ENCODE assay signal across 5 cellular contexts in genomic region chr19:46731584-46731983, GRCh38. TPM values are rescaled to one million over a fixed set of nuclear protein-coding genes. Genes with fewer than 3 reads are reported as not detected.
DNase-seq lines count a peak whose midpoint lies in the region; ATAC-seq, FAIRE-seq and TF ChIP-seq lines count a peak whose summit lies in the region.
"Had no signal": no experiment of that assay in that cellular context is flagged by ENCODE, and none has a peak within 500 bp of the region (broad histone marks: within the 10 kb centered on the region; RNA-seq: fewer than 3 reads in every experiment).

No MANE protein-coding gene starts in this region.

- no TSS peak for BruUV-seq in Calu3 (replicated peaks; lab: Mats Ljungman, UMichigan)
- BruUV-seq in HepG2 (replicated peaks; lab: Mats Ljungman, UMichigan), result no TSS peak

- peaks cover 52 to 82% of the 10 kb centered on the region in 2 experiments for H3K36me3 ChIP-seq in HepG2 (replicated peaks in 1 of 2; ENCODE audit: control insufficient read depth in 1 of 2, insufficient read depth in 2 of 2, low read length in 2 of 2)

- intact Hi-C loops in Calu3 (cut with micrococcal nuclease; ENCODE audit: unreplicated experiment), result no loop called here
- intact Hi-C loops in HepG2 (cut with micrococcal nuclease; ENCODE audit: unreplicated experiment), result no loop called here

- peak overlapping the region; percentile 52 for H3K27ac Mint-ChIP-seq in Calu3 (ENCODE audit: unreplicated experiment)
- H3K27ac Mint-ChIP-seq in brain, result peak overlapping the region in 3 of 5 experiments; percentile 39 to 67 (median 50)

- no peak for TF ChIP-seq CTCF in Calu3 (IDR thresholded peaks at IDR 0.05; ENCODE audit: unreplicated experiment)
- no peak for TF ChIP-seq CTCF in brain (conservative IDR thresholded peaks at IDR 0.05)
- TF ChIP-seq CTCF in D721Med (IDR thresholded peaks at IDR 0.05; ENCODE audit: insufficient read depth, missing control alignments), result no peak
- TF ChIP-seq CTCF in HepG2 (CRISPR knock-in tag; IDR thresholded peaks at IDR 0.05), result no peak

- no peak for TF ChIP-seq RAD21 in HepG2 (CRISPR knock-in tag; IDR thresholded peaks at IDR 0.05)

- H3K4me1 Mint-ChIP-seq in Calu3 (ENCODE audit: low read depth, unreplicated experiment), result peaks cover 55% of the 10 kb centered on the region
- peaks cover 15% of the 10 kb centered on the region for H3K4me1 Mint-ChIP-seq in brain

- no peak overlapping the region for H3K9ac ChIP-seq in HepG2 (ENCODE audit: insufficient read depth, low read depth, low read length)

- 96% methylated on average over 14 of the region's 14 CpGs for WGBS in HepG2 (ENCODE audit: low lambda C conversion rate)

- H3K27me3 ChIP-seq in HepG2 (ENCODE audit: control insufficient read depth in 1 of 2, insufficient read depth in 2 of 2, low read length in 2 of 2), result no peaks in the 10 kb centered on the region

- TF ChIP-seq POLR2A in HepG2 (IDR thresholded peaks at IDR 0.05; ENCODE audit: insufficient read depth in 1 of 2, low read depth in 2 of 2, low read length in 2 of 2), result no peak

- CTCF ChIA-PET in Calu3 (lab: Charles Lee), result interaction anchor here (1.0 kb wide), 1 partner anchor 131 kb away, joined by 3 read pairs; the partner anchor contains the start of gene CALM3
- CTCF ChIA-PET in HepG2 (lab: Yijun Ruan, JAX; ENCODE audit: low intra/inter-chr PET ratio, low total read pairs), result no interaction called here

- H4K20me1 ChIP-seq in HepG2 (ENCODE audit: insufficient read depth, low read length), result peaks cover 13% of the 10 kb centered on the region; the same call in 1 of the 2 replicates

- H3K27ac ChIP-seq in HepG2 (ENCODE audit: extremely low read length, insufficient read depth, low read length), result no peak overlapping the region

- no peaks in the 10 kb centered on the region for H3K79me2 ChIP-seq in HepG2 (ENCODE audit: insufficient read depth, low read length)

- no peak for TF ChIP-seq EP300 in HepG2 (IDR thresholded peaks at IDR 0.05; ENCODE audit: low read depth in 2 of 2, low read length in 2 of 2)
- TF ChIP-seq EP300 in HepG2 (CRISPR knock-in tag; IDR thresholded peaks at IDR 0.05; ENCODE audit: borderline replicate concordance), result no peak

- H2AFZ ChIP-seq in HepG2 (ENCODE audit: low read length), result no peak overlapping the region

- H3K4me3 ChIP-seq in HepG2 (replicated peaks in 1 of 3; ENCODE audit: insufficient read depth in 1 of 3, low read depth in 2 of 3, low read length in 3 of 3), result no peak overlapping the region

- no peak for ATAC-seq in HepG2

- H3K4me1 ChIP-seq in HepG2 (ENCODE audit: insufficient read depth, low read length), result no peaks in the 10 kb centered on the region

- in situ Hi-C loops in HepG2 (cut with HindIII; ENCODE audit: extremely low pct_ligation_motif_present, low pct_unique_long_range_greater_than_20kb), result no loop called here

- H3K9me3 Mint-ChIP-seq in Calu3 (ENCODE audit: low read depth, unreplicated experiment), result no peaks in the 10 kb centered on the region
- H3K9me3 Mint-ChIP-seq in brain, result no peaks in the 10 kb centered on the region

- FAIRE-seq in D721Med (lab: Jason Lieb, UNC) (no peak), HepG2 (lab: Jason Lieb, UNC) (no peak)

- peaks cover 66% of the 10 kb centered on the region for H3K36me3 Mint-ChIP-seq in Calu3 (ENCODE audit: insufficient read depth, unreplicated experiment)
- peaks cover 55% of the 10 kb centered on the region for H3K36me3 Mint-ChIP-seq in brain

- H3K4me2 ChIP-seq in HepG2 (ENCODE audit: low read depth, low read length), result no peak overlapping the region

- DNase-seq in Calu3 (no peak), D721Med (ENCODE audit: insufficient read length, low spot score) (no peak), HepG2 (ENCODE audit: low spot score) (no peak)
- DNase-seq: NCI-H2227 treated with DMSO at 0.1 percent for 48 hours had no signal

- no peaks in the 10 kb centered on the region for H3K9me3 ChIP-seq in HepG2 (ENCODE audit: low read length)

- no peaks in the 10 kb centered on the region for H3K27me3 Mint-ChIP-seq in Calu3 (ENCODE audit: unreplicated experiment)
- H3K27me3 Mint-ChIP-seq in brain, result peaks cover 2% of the 10 kb centered on the region

- POLR2A ChIA-PET in HepG2 (lab: Yijun Ruan, JAX), result no interaction called here

- peak overlapping the region; percentile 16 for H3K4me3 Mint-ChIP-seq in Calu3 (ENCODE audit: low read depth, unreplicated experiment)
- H3K4me3 Mint-ChIP-seq in brain, result no peak overlapping the region

RNA-seq across cellular contexts. Expression of gene FKRP, which starts 14.3 kb away (rescaled TPM):
- 33.7 and 35.0 TPM in 2 replicates for total RNA-seq in Calu3 (2022)
- polyA plus RNA-seq in brain (ENCODE audit: insufficient read depth, low read depth, low replicate concordance), result 9.0 TPM
- 4.0 and 9.8 TPM in 2 replicates for total RNA-seq in HepG2 (2016; rRNA removed; fragmentation: Illumina TruSeq; extraction: Trizol)
- 1.2 and 1.9 TPM in 2 replicates for total RNA-seq in HepG2 (2016; cell fraction: cytosol; rRNA removed; fragmentation: Illumina TruSeq; extraction: Trizol; ENCODE audit: low read depth)
- 3.4 and 11.2 TPM in 2 replicates for total RNA-seq in HepG2 (2016; cell fraction: insoluble cytoplasmic fraction; rRNA removed; fragmentation: Illumina TruSeq; extraction: Trizol)
- 3.6 and 3.7 TPM in 2 replicates for total RNA-seq in HepG2 (2016; cell fraction: membrane; rRNA removed; fragmentation: Illumina TruSeq; extraction: Trizol)
- total RNA-seq in HepG2 (2016; cell fraction: nucleus; rRNA removed; fragmentation: Illumina TruSeq; extraction: Trizol), result 11.2 and 11.6 TPM in 2 replicates
- 7.3 and 9.2 TPM in 2 replicates for polyA plus RNA-seq in HepG2 (2011; rRNA removed)
- polyA plus RNA-seq in HepG2 (2011; cell fraction: cytosol; rRNA removed), result 7.8 and 9.7 TPM in 2 replicates
- polyA plus RNA-seq in HepG2 (2011; cell fraction: nucleus; rRNA removed), result 27.5 and 33.9 TPM in 2 replicates
- 12.4 and 17.0 TPM in 2 replicates for polyA plus RNA-seq in HepG2 (2012)
- 0.63 and 1.3 TPM in 2 replicates for polyA plus RNA-seq in HepG2 (2016; cell fraction: cytosol; fragmentation: Illumina TruSeq; extraction: Trizol; ENCODE audit: low read depth)
- polyA plus RNA-seq in HepG2 (2016; cell fraction: insoluble cytoplasmic fraction; fragmentation: Illumina TruSeq; extraction: Trizol; ENCODE audit: low read depth), result 5.1 TPM in 2 replicates
- polyA plus RNA-seq in HepG2 (2016; cell fraction: membrane; fragmentation: Illumina TruSeq; extraction: Trizol; ENCODE audit: low read depth), result 1.7 and 2.3 TPM in 2 replicates
- 34.8 and 35.7 TPM in 2 replicates for polyA plus RNA-seq in HepG2 (2016; cell fraction: nucleus; fragmentation: Illumina TruSeq; extraction: Trizol; ENCODE audit: insufficient read depth, low read depth)
- 6.9 and 11.0 TPM in 2 replicates for polyA minus RNA-seq in HepG2 (2011; rRNA and poly(A)+ RNA removed; ENCODE audit: low replicate concordance)
- 7.5 and 8.8 TPM in 2 replicates for polyA minus RNA-seq in HepG2 (2011; cell fraction: cytosol; rRNA and poly(A)+ RNA removed)
- polyA minus RNA-seq in HepG2 (2011; cell fraction: nucleus; rRNA and poly(A)+ RNA removed), result 10.3 and 11.5 TPM in 2 replicates

RNA-seq across cellular contexts. Expression of gene STRN4, which starts 14.7 kb away (rescaled TPM):
- 149 and 151 TPM in 2 replicates for total RNA-seq in Calu3 (2022)
- polyA plus RNA-seq in brain (ENCODE audit: insufficient read depth, low read depth, low replicate concordance), result 104 TPM
- 32.2 and 43.1 TPM in 2 replicates for total RNA-seq in HepG2 (2016; rRNA removed; fragmentation: Illumina TruSeq; extraction: Trizol)
- 13.6 and 15.4 TPM in 2 replicates for total RNA-seq in HepG2 (2016; cell fraction: cytosol; rRNA removed; fragmentation: Illumina TruSeq; extraction: Trizol; ENCODE audit: low read depth)
- total RNA-seq in HepG2 (2016; cell fraction: insoluble cytoplasmic fraction; rRNA removed; fragmentation: Illumina TruSeq; extraction: Trizol), result 25.7 and 41.7 TPM in 2 replicates
- total RNA-seq in HepG2 (2016; cell fraction: membrane; rRNA removed; fragmentation: Illumina TruSeq; extraction: Trizol), result 30.2 and 30.9 TPM in 2 replicates
- total RNA-seq in HepG2 (2016; cell fraction: nucleus; rRNA removed; fragmentation: Illumina TruSeq; extraction: Trizol), result 30.6 and 31.6 TPM in 2 replicates
- polyA plus RNA-seq in HepG2 (2011; rRNA removed), result 57.3 and 80.7 TPM in 2 replicates
- 34.2 and 64.8 TPM in 2 replicates for polyA plus RNA-seq in HepG2 (2011; cell fraction: cytosol; rRNA removed)
- 266 and 313 TPM in 2 replicates for polyA plus RNA-seq in HepG2 (2011; cell fraction: nucleus; rRNA removed)
- 35.6 and 48.5 TPM in 2 replicates for polyA plus RNA-seq in HepG2 (2012)
- polyA plus RNA-seq in HepG2 (2016; cell fraction: cytosol; fragmentation: Illumina TruSeq; extraction: Trizol; ENCODE audit: low read depth), result 8.5 and 9.3 TPM in 2 replicates
- 34.1 and 37.8 TPM in 2 replicates for polyA plus RNA-seq in HepG2 (2016; cell fraction: insoluble cytoplasmic fraction; fragmentation: Illumina TruSeq; extraction: Trizol; ENCODE audit: low read depth)
- 21.1 and 23.2 TPM in 2 replicates for polyA plus RNA-seq in HepG2 (2016; cell fraction: membrane; fragmentation: Illumina TruSeq; extraction: Trizol; ENCODE audit: low read depth)
- polyA plus RNA-seq in HepG2 (2016; cell fraction: nucleus; fragmentation: Illumina TruSeq; extraction: Trizol; ENCODE audit: insufficient read depth, low read depth), result 78.0 and 78.1 TPM in 2 replicates
- 47.8 and 141 TPM in 2 replicates for polyA minus RNA-seq in HepG2 (2011; rRNA and poly(A)+ RNA removed; ENCODE audit: low replicate concordance)
- polyA minus RNA-seq in HepG2 (2011; cell fraction: cytosol; rRNA and poly(A)+ RNA removed), result 30.6 and 39.4 TPM in 2 replicates
- polyA minus RNA-seq in HepG2 (2011; cell fraction: nucleus; rRNA and poly(A)+ RNA removed), result 37.0 and 47.4 TPM in 2 replicates

RNA-seq across cellular contexts. Expression of gene PRKD2, which starts 14.7 kb away (rescaled TPM):
- total RNA-seq in Calu3 (2022) (98.3 and 110 TPM in 2 replicates), HepG2 (2016; rRNA removed; fragmentation: Illumina TruSeq; extraction: Trizol) (6.7 and 13.2 TPM in 2 replicates)
- polyA plus RNA-seq in brain (ENCODE audit: insufficient read depth, low read depth, low replicate concordance) (42.0 TPM), HepG2 (2011; rRNA removed) (7.3 and 9.2 TPM in 2 replicates)
- 3.7 and 5.6 TPM in 2 replicates for total RNA-seq in HepG2 (2016; cell fraction: cytosol; rRNA removed; fragmentation: Illumina TruSeq; extraction: Trizol; ENCODE audit: low read depth)
- total RNA-seq in HepG2 (2016; cell fraction: insoluble cytoplasmic fraction; rRNA removed; fragmentation: Illumina TruSeq; extraction: Trizol), result 7.7 and 10.7 TPM in 2 replicates
- total RNA-seq in HepG2 (2016; cell fraction: membrane; rRNA removed; fragmentation: Illumina TruSeq; extraction: Trizol), result 10.7 and 11.6 TPM in 2 replicates
- total RNA-seq in HepG2 (2016; cell fraction: nucleus; rRNA removed; fragmentation: Illumina TruSeq; extraction: Trizol), result 9.5 and 12.7 TPM in 2 replicates
- polyA plus RNA-seq in HepG2 (2011; cell fraction: cytosol; rRNA removed), result 5.7 and 8.3 TPM in 2 replicates
- polyA plus RNA-seq in HepG2 (2011; cell fraction: nucleus; rRNA removed), result 19.6 and 26.3 TPM in 2 replicates
- 12.3 and 18.9 TPM in 2 replicates for polyA plus RNA-seq in HepG2 (2012)
- polyA plus RNA-seq in HepG2 (2016; cell fraction: cytosol; fragmentation: Illumina TruSeq; extraction: Trizol; ENCODE audit: low read depth), result 4.2 and 4.7 TPM in 2 replicates
- polyA plus RNA-seq in HepG2 (2016; cell fraction: insoluble cytoplasmic fraction; fragmentation: Illumina TruSeq; extraction: Trizol; ENCODE audit: low read depth), result 12.5 and 12.9 TPM in 2 replicates
- 6.8 and 7.6 TPM in 2 replicates for polyA plus RNA-seq in HepG2 (2016; cell fraction: membrane; fragmentation: Illumina TruSeq; extraction: Trizol; ENCODE audit: low read depth)
- 26.1 and 27.2 TPM in 2 replicates for polyA plus RNA-seq in HepG2 (2016; cell fraction: nucleus; fragmentation: Illumina TruSeq; extraction: Trizol; ENCODE audit: insufficient read depth, low read depth)
- polyA minus RNA-seq in HepG2 (2011; rRNA and poly(A)+ RNA removed; ENCODE audit: low replicate concordance), result 10.6 and 14.4 TPM in 2 replicates
- 8.2 and 11.7 TPM in 2 replicates for polyA minus RNA-seq in HepG2 (2011; cell fraction: cytosol; rRNA and poly(A)+ RNA removed)
- polyA minus RNA-seq in HepG2 (2011; cell fraction: nucleus; rRNA and poly(A)+ RNA removed), result 9.1 TPM in 2 replicates

RNA-seq across cellular contexts. Expression of gene SLC1A5, which starts 56.8 kb away (rescaled TPM):
- total RNA-seq in Calu3 (2022), result 237 and 250 TPM in 2 replicates
- polyA plus RNA-seq in brain (ENCODE audit: insufficient read depth, low read depth, low replicate concordance), result 175 TPM
- 62.9 and 120 TPM in 2 replicates for total RNA-seq in HepG2 (2016; rRNA removed; fragmentation: Illumina TruSeq; extraction: Trizol)
- total RNA-seq in HepG2 (2016; cell fraction: cytosol; rRNA removed; fragmentation: Illumina TruSeq; extraction: Trizol; ENCODE audit: low read depth), result 32.1 and 33.8 TPM in 2 replicates
- total RNA-seq in HepG2 (2016; cell fraction: insoluble cytoplasmic fraction; rRNA removed; fragmentation: Illumina TruSeq; extraction: Trizol), result 60.0 and 120 TPM in 2 replicates
- total RNA-seq in HepG2 (2016; cell fraction: membrane; rRNA removed; fragmentation: Illumina TruSeq; extraction: Trizol), result 66.6 and 68.6 TPM in 2 replicates
- 104 and 128 TPM in 2 replicates for total RNA-seq in HepG2 (2016; cell fraction: nucleus; rRNA removed; fragmentation: Illumina TruSeq; extraction: Trizol)
- polyA plus RNA-seq in HepG2 (2011; rRNA removed), result 159 and 209 TPM in 2 replicates
- 144 and 165 TPM in 2 replicates for polyA plus RNA-seq in HepG2 (2011; cell fraction: cytosol; rRNA removed)
- polyA plus RNA-seq in HepG2 (2011; cell fraction: nucleus; rRNA removed), result 113 and 131 TPM in 2 replicates
- 119 and 235 TPM in 2 replicates for polyA plus RNA-seq in HepG2 (2012)
- 34.6 and 34.8 TPM in 2 replicates for polyA plus RNA-seq in HepG2 (2016; cell fraction: cytosol; fragmentation: Illumina TruSeq; extraction: Trizol; ENCODE audit: low read depth)
- polyA plus RNA-seq in HepG2 (2016; cell fraction: insoluble cytoplasmic fraction; fragmentation: Illumina TruSeq; extraction: Trizol; ENCODE audit: low read depth), result 74.0 and 78.9 TPM in 2 replicates
- 51.1 and 55.4 TPM in 2 replicates for polyA plus RNA-seq in HepG2 (2016; cell fraction: membrane; fragmentation: Illumina TruSeq; extraction: Trizol; ENCODE audit: low read depth)
- 197 and 219 TPM in 2 replicates for polyA plus RNA-seq in HepG2 (2016; cell fraction: nucleus; fragmentation: Illumina TruSeq; extraction: Trizol; ENCODE audit: insufficient read depth, low read depth)
- 282 and 502 TPM in 2 replicates for polyA minus RNA-seq in HepG2 (2011; rRNA and poly(A)+ RNA removed; ENCODE audit: low replicate concordance)
- polyA minus RNA-seq in HepG2 (2011; cell fraction: cytosol; rRNA and poly(A)+ RNA removed), result 101 and 104 TPM in 2 replicates
- 52.3 and 68.3 TPM in 2 replicates for polyA minus RNA-seq in HepG2 (2011; cell fraction: nucleus; rRNA and poly(A)+ RNA removed)
